8 cellular contexts compared by ENCODE assay signal in genomic region chr21:20301395-20301794, GRCh38.
"Had no signal": no experiment of that assay in that cellular context is flagged by ENCODE, and none has a peak within 500 bp of the region (broad histone marks: within the 10 kb centered on the region; RNA-seq: fewer than 3 reads in every experiment).

No MANE protein-coding gene starts in this region.

- H3K4me2 ChIP-seq: GM23338 had no signal

- H2AFZ ChIP-seq: GM23338 had no signal

- DNase-seq: H9, HCEC 1CT, KG1 had no signal

- FAIRE-seq: H1, H54, HepG2 had no signal

- H3K4me3 ChIP-seq: GM23338 had no signal

- ATAC-seq: GM23338, HepG2 had no signal

- H3K27ac ChIP-seq: HL-60 had no signal
